Comparison of ENCODE assay signal across 18 cellular contexts in the genomic region with DNA sequence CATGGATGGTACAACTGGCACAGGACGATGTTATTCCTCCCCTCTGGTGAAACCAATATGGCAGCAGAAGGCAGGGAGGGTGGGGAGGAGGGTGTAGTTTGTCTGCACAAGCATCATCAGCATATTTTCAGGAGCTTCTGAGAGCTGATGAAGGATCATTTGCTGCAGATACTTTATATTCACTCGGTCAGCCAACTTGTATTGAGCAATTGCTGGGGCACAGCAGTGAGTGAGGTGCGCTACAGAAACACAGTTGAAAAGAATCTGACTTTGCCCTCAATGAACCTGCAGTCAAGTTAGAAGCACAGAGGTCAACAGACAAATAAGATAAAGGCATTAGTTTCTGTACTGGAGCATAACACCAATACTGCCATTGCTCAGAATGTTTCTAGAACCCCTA. TPM values are rescaled to one million over a fixed set of nuclear protein-coding genes. Genes with fewer than 3 reads are reported as not detected.
A peak's percentile ranks its signal among the peaks of the same experiment; 100 is the strongest.
DNase-seq lines count a peak whose midpoint lies in the region; ATAC-seq, FAIRE-seq and TF ChIP-seq lines count a peak whose summit lies in the region.
"Had no signal": no experiment of that assay in that cellular context is flagged by ENCODE, and none has a peak within 500 bp of the region (broad histone marks: within the 10 kb centered on the region; RNA-seq: fewer than 3 reads in every experiment).

No MANE protein-coding gene starts in this region.

- H3K9me3 ChIP-seq in adipocyte (ENCODE audit: control insufficient read depth, low read length) (no peaks in the 10 kb centered on the region), fibroblast of lung (ENCODE audit: control insufficient read depth, insufficient read depth, low read depth, low read length) (no peaks in the 10 kb centered on the region), small intestine (ENCODE audit: control insufficient read depth, low read depth) (no peaks in the 10 kb centered on the region), gastrocnemius medialis (no peaks in the 10 kb centered on the region)
- H3K9me3 ChIP-seq: HAP-1, SJCRH30 had no signal

- H3K9me3 Mint-ChIP-seq in CD14-positive monocyte, result peaks cover 0 to 1% (median 0%) of the 10 kb centered on the region in 7 donors
- H3K9me3 Mint-ChIP-seq: CD4-positive, CD25-positive, alpha-beta regulatory T cell had no signal

- peak; percentile 11 for DNase-seq in CD14-positive monocyte (ENCODE audit: low spot score)
- DNase-seq in adipocyte (ENCODE audit: low read depth), result peak; percentile 18
- DNase-seq in fibroblast of lung (ENCODE audit: low read depth in 2 of 2), result no peak
- peak; percentile 83 for DNase-seq in small intestine
- DNase-seq in gastrocnemius medialis, result no peak
- DNase-seq in occipital lobe (lab: John Stamatoyannopoulos, UW), result no peak
- no peak for DNase-seq in GM12892 (ENCODE audit: insufficient read length)
- no peak for DNase-seq in NCI-H146 treated with DMSO at 0.1 percent for 48 hours (lab: John Stamatoyannopoulos, UW; ENCODE audit: unreplicated experiment)
- DNase-seq: AML-193; CD4-positive, CD25-positive, alpha-beta regulatory T cell; DND-41; GDM1; Karpas-422; NCI-H2029; NCI-H2171 treated with DMSO at 0.1 percent for 48 hours had no signal

- ATAC-seq in gastrocnemius medialis, result no peak

- intact Hi-C loops in CD14-positive monocyte (cut with micrococcal nuclease), result no loop called here
- intact Hi-C loops in gastrocnemius medialis (cut with DNase I; ENCODE audit: low total_unique reads), result no loop called here

- H3K27me3 Mint-ChIP-seq in CD14-positive monocyte (ENCODE audit: low read depth in 3 of 3), result peaks cover 10 to 23% (median 16%) of the 10 kb centered on the region in 3 donors
- H3K27me3 Mint-ChIP-seq: CD4-positive, CD25-positive, alpha-beta regulatory T cell had no signal

- H3K4me3 ChIP-seq in adipocyte (ENCODE audit: low read length), result no peak overlapping the region
- no peak overlapping the region for H3K4me3 ChIP-seq in fibroblast of lung (replicated peaks in 1 of 4; ENCODE audit: control extremely low read depth in 1 of 4, insufficient read depth in 1 of 4, low read depth in 3 of 4, low read length in 4 of 4)
- no peak overlapping the region for H3K4me3 ChIP-seq in small intestine (ENCODE audit: low read depth in 1 of 2, low read length in 2 of 2)
- H3K4me3 ChIP-seq in gastrocnemius medialis, result no peak overlapping the region
- H3K4me3 ChIP-seq: HAP-1, SJCRH30 had no signal

- no peaks in the 10 kb centered on the region for H3K36me3 Mint-ChIP-seq in CD14-positive monocyte
- H3K36me3 Mint-ChIP-seq: CD4-positive, CD25-positive, alpha-beta regulatory T cell had no signal

- H3K27ac ChIP-seq in fibroblast of lung (ENCODE audit: insufficient read depth, low read length) (no peak overlapping the region), small intestine (ENCODE audit: low read depth in 1 of 2, low read length in 1 of 2) (no peak overlapping the region), gastrocnemius medialis (no peak overlapping the region)

- H3K79me2 ChIP-seq in fibroblast of lung (ENCODE audit: control insufficient read depth, insufficient read depth, low read length), result no peaks in the 10 kb centered on the region

- H3K4me2 ChIP-seq in fibroblast of lung (ENCODE audit: extremely low read depth, insufficient read depth, low read length), result peak overlapping the region; percentile 3

- TF ChIP-seq CTCF in CD14-positive monocyte (IDR thresholded peaks at IDR 0.05) (no peak), fibroblast of lung (conservative IDR thresholded peaks at IDR 0.05 in 1 of 2, IDR thresholded peaks at IDR 0.05 in 1 of 2; ENCODE audit: low read depth in 1 of 2, low read length in 2 of 2) (no peak), gastrocnemius medialis (IDR thresholded peaks at IDR 0.05 in 4 of 5, conservative IDR thresholded peaks at IDR 0.05 in 1 of 5) (no peak)

- no peak overlapping the region for H2AFZ ChIP-seq in fibroblast of lung (ENCODE audit: low read length)

- H3K4me1 ChIP-seq in adipocyte (ENCODE audit: control insufficient read depth, insufficient read depth, low read length) (peaks cover 20% of the 10 kb centered on the region), fibroblast of lung (ENCODE audit: control insufficient read depth, extremely low read depth, insufficient read depth, low read length) (peaks cover 3% of the 10 kb centered on the region), small intestine (ENCODE audit: control insufficient read depth in 2 of 2, insufficient read depth in 1 of 2, low read depth in 1 of 2, low read length in 1 of 2) (peaks cover 4 to 7% of the 10 kb centered on the region in 2 donors), gastrocnemius medialis (no peaks in the 10 kb centered on the region)

- no peak overlapping the region for H3K4me3 Mint-ChIP-seq in CD14-positive monocyte
- H3K4me3 Mint-ChIP-seq: CD4-positive, CD25-positive, alpha-beta regulatory T cell had no signal

- FAIRE-seq in small intestine (lab: Jason Lieb, UNC), result no peak
- no peak for FAIRE-seq in GM12892 (lab: Jason Lieb, UNC)

- no peak overlapping the region for H3K27ac Mint-ChIP-seq in CD14-positive monocyte
- H3K27ac Mint-ChIP-seq: CD4-positive, CD25-positive, alpha-beta regulatory T cell had no signal

- 51 to 72% (median 70%) methylated on average over 3 of the region's 3 CpGs for WGBS in small intestine, 3 donors

- no peak overlapping the region for H3K9ac ChIP-seq in adipocyte (ENCODE audit: low read length)
- no peak overlapping the region for H3K9ac ChIP-seq in fibroblast of lung (ENCODE audit: insufficient read depth, low read length)

- H3K27me3 ChIP-seq in adipocyte (replicated peaks; ENCODE audit: control insufficient read depth, insufficient read depth, low read length), result peaks cover 23% of the 10 kb centered on the region
- H3K27me3 ChIP-seq in fibroblast of lung (ENCODE audit: control insufficient read depth, insufficient read depth, low read length), result peaks cover 40% of the 10 kb centered on the region
- H3K27me3 ChIP-seq in small intestine (ENCODE audit: control insufficient read depth in 2 of 2, insufficient read depth in 2 of 2, low read length in 2 of 2), result no peaks in the 10 kb centered on the region
- peaks cover 0 to 8% (median 4%) of the 10 kb centered on the region in 3 donors for H3K27me3 ChIP-seq in gastrocnemius medialis
- H3K27me3 ChIP-seq: SJCRH30 had no signal

- TF ChIP-seq POLR2A in gastrocnemius medialis (IDR thresholded peaks at IDR 0.05) (no peak), GM12892 (IDR thresholded peaks at IDR 0.05; ENCODE audit: low read depth, low read length) (no peak)

- peaks cover 2% of the 10 kb centered on the region for H4K20me1 ChIP-seq in fibroblast of lung (ENCODE audit: control insufficient read depth, extremely low read depth, insufficient read depth, low read length)

- H3K36me3 ChIP-seq in adipocyte (ENCODE audit: control insufficient read depth, insufficient read depth, low read length, severe bottlenecking) (no peaks in the 10 kb centered on the region), fibroblast of lung (ENCODE audit: control insufficient read depth, insufficient read depth, low read length) (no peaks in the 10 kb centered on the region), small intestine (ENCODE audit: control insufficient read depth in 2 of 2, insufficient read depth in 2 of 2, low read length in 2 of 2) (no peaks in the 10 kb centered on the region), gastrocnemius medialis (no peaks in the 10 kb centered on the region)
- H3K36me3 ChIP-seq: HAP-1, SJCRH30 had no signal

- in situ Hi-C loops in gastrocnemius medialis (cut with MboI; ENCODE audit: low sequenced_read_pairs in 4 of 4), result no loop called here

- H3K4me1 Mint-ChIP-seq in CD14-positive monocyte, result no peaks in the 10 kb centered on the region
- H3K4me1 Mint-ChIP-seq: CD4-positive, CD25-positive, alpha-beta regulatory T cell had no signal

RNA-seq across cellular contexts. Expression of a gene that starts 13.1 kb away (rescaled TPM):
- not detected for polyA plus RNA-seq in CD14-positive monocyte
- under 0.01 TPM in 2 replicates for total RNA-seq in fibroblast of lung
- polyA plus RNA-seq in fibroblast of lung, result 0.06 and 0.08 TPM in 2 replicates
- polyA plus RNA-seq in fibroblast of lung (2012), result 0.02 and 0.03 TPM in 2 replicates
- polyA minus RNA-seq in fibroblast of lung (ENCODE audit: low replicate concordance), result 0.16 and 0.30 TPM in 2 replicates
- under 1 TPM; 0.27 to 0.69 (median 0.45) TPM for polyA plus RNA-seq in small intestine
- 1 to 10 TPM in 3 of 4 donors, under 1 TPM in 1; 0.71 to 4.5 (median 1.2) TPM for total RNA-seq in gastrocnemius medialis
- 0.16 TPM for total RNA-seq in occipital lobe
- polyA plus RNA-seq in GM12892 (2012; ENCODE audit: missing spikeins), result not detected
- total RNA-seq: CD4-positive, CD25-positive, alpha-beta regulatory T cell; RPMI7951; SJCRH30 had no signal
- polyA plus RNA-seq: CD4-positive, CD25-positive, alpha-beta regulatory T cell had no signal

Comparison
In these comparisons a context has a peak if more than half of its experiments do, and no peak if none do; other contexts are left out.
1. DNase-seq: peak in CD14-positive monocyte (single experiment), adipocyte (single experiment) and small intestine (single experiment); none in fibroblast of lung (0 of 2), gastrocnemius medialis (0 of 2), occipital lobe (single experiment), GM12892 (single experiment) and NCI-H146 treated with DMSO at 0.1 percent for 48 hours (single experiment).